In genomic region chr5:25362799-25363198, GRCh38 we compare ENCODE assay signal across 16 cellular contexts.
DNase-seq lines count a peak whose midpoint lies in the region; ATAC-seq, FAIRE-seq and TF ChIP-seq lines count a peak whose summit lies in the region.
"Had no signal": no experiment of that assay in that cellular context is flagged by ENCODE, and none has a peak within 500 bp of the region (broad histone marks: within the 10 kb centered on the region; RNA-seq: fewer than 3 reads in every experiment).

No MANE protein-coding gene starts in this region.

- no peak overlapping the region for H3K56ac ChIP-seq in H1 (replicated peaks; ENCODE audit: insufficient read length, low read depth, low read length)

- H3K23ac ChIP-seq in H1 (ENCODE audit: insufficient read length), result no peak overlapping the region

- H3K18ac ChIP-seq in H1 (ENCODE audit: extremely low read depth, low read length), result no peak overlapping the region

- DNase-seq in Right ventricle myocardium superior, result peak; percentile 27
- no peak for DNase-seq in right cardiac atrium
- peak; percentile 64 for DNase-seq in PC-3
- no peak for DNase-seq in H1 (ENCODE audit: low read depth in 1 of 2, low spot score in 2 of 2)
- DNase-seq in cortex of kidney (lab: John Stamatoyannopoulos, UW), result no peak
- no peak for DNase-seq in NCI-H2227 (lab: John Stamatoyannopoulos, UW; ENCODE audit: unreplicated experiment)
- no peak for DNase-seq in SW480 (ENCODE audit: low spot score)
- DNase-seq: GOT3, NCI-H1436 treated with DMSO at 0.1 percent for 48 hours, NCI-H2081, NCI-H446, NCI-H748 treated with DMSO at 0.1 percent for 48 hours, SHP77 treated with DMSO at 0.1 percent for 48 hours had no signal

- no peak overlapping the region for H2AK5ac ChIP-seq in H1 (ENCODE audit: low read depth, low read length)

- H3K4me2 ChIP-seq in PC-3 (ENCODE audit: low read length) (peak overlapping the region; percentile 18; the same call in 1 of the 2 replicates), H1 (ENCODE audit: insufficient read depth in 1 of 2, low read depth in 2 of 2, low read length in 2 of 2) (no peak overlapping the region)
- H3K4me2 ChIP-seq: A549, PC-9 had no signal

- H4K91ac ChIP-seq in H1 (replicated peaks; ENCODE audit: insufficient read length, low read length), result no peak overlapping the region

- H2BK15ac ChIP-seq in H1 (ENCODE audit: low read length), result no peak overlapping the region

- H4K5ac ChIP-seq in H1 (ENCODE audit: insufficient read length, low read depth, low read length), result no peak overlapping the region

- H3K36me3 ChIP-seq in PC-3 (ENCODE audit: low read depth, low read length) (no peaks in the 10 kb centered on the region), H1 (ENCODE audit: control insufficient read depth in 2 of 4, insufficient read depth in 4 of 4, low read length in 3 of 4) (no peaks in the 10 kb centered on the region)

- H2BK120ac ChIP-seq in H1 (replicated peaks; ENCODE audit: low read depth, low read length), result no peak overlapping the region

- CTCF ChIA-PET in PC-3 (lab: Charles Lee), result no interaction called here
- CTCF ChIA-PET in H1 (lab: Charles Lee; ENCODE audit: partially characterized antibody), result interaction anchor here (0.6 kb wide), 1 partner anchor 97 kb away, joined by 3 read pairs; no protein-coding TSS in a partner anchor

- no peak for TF ChIP-seq CTCF in PC-3 (conservative IDR thresholded peaks at IDR 0.05; ENCODE audit: low read depth, low read length)
- no peak for TF ChIP-seq CTCF in H1 (IDR thresholded peaks at IDR 0.05; ENCODE audit: control extremely low read depth in 1 of 3, insufficient read depth in 1 of 3, low read depth in 1 of 3, low read length in 3 of 3)

- intact Hi-C loops in Right ventricle myocardium superior (cut with DNase I) (no loop called here), right cardiac atrium (cut with DNase I) (no loop called here), PC-3 (cut with micrococcal nuclease) (no loop called here)

- no peak overlapping the region for H3K14ac ChIP-seq in H1 (ENCODE audit: insufficient read length)

- no peak for FAIRE-seq in H1 (lab: Jason Lieb, UNC)
- FAIRE-seq: A549 had no signal

- no peaks in the 10 kb centered on the region for H4K20me1 ChIP-seq in PC-3 (ENCODE audit: low read length)
- H4K20me1 ChIP-seq in H1 (replicated peaks in 1 of 2; ENCODE audit: control insufficient read depth in 1 of 2, insufficient read depth in 2 of 2, low read length in 2 of 2), result no peaks in the 10 kb centered on the region

- H3K27me3 ChIP-seq in right cardiac atrium (ENCODE audit: control insufficient read depth, insufficient read depth) (no peaks in the 10 kb centered on the region), PC-3 (ENCODE audit: low read length) (no peaks in the 10 kb centered on the region), H1 (replicated peaks in 1 of 4; ENCODE audit: control insufficient read depth in 3 of 4, extremely low read depth in 1 of 4, insufficient read depth in 3 of 4, low read length in 3 of 4) (no peaks in the 10 kb centered on the region)

- H3K23me2 ChIP-seq in H1 (ENCODE audit: low read depth, low read length), result no peaks in the 10 kb centered on the region

- TF ChIP-seq RAD21 in H1 (IDR thresholded peaks at IDR 0.05 in 1 of 2, conservative IDR thresholded peaks at IDR 0.05 in 1 of 2; ENCODE audit: low read depth in 2 of 2, low read length in 2 of 2), result no peak

- ATAC-seq in Right ventricle myocardium superior (ENCODE audit: poor library complexity), result no peak
- ATAC-seq in right cardiac atrium, result no peak
- peak; percentile 68 for ATAC-seq in PC-3
- no peak for ATAC-seq in HG03108 (IDR thresholded peaks at IDR 0.05; ENCODE audit: unreplicated experiment)
- ATAC-seq: A549 had no signal

- TF ChIP-seq POLR2A in H1 (IDR thresholded peaks at IDR 0.05; ENCODE audit: control extremely low read depth in 1 of 2, low read depth in 2 of 2, low read length in 2 of 2), result no peak

- no peaks in the 10 kb centered on the region for H3K4me1 ChIP-seq in right cardiac atrium (ENCODE audit: control insufficient read depth, insufficient read depth, low read length)
- peaks cover 3% of the 10 kb centered on the region; the same call in 1 of the 2 replicates for H3K4me1 ChIP-seq in PC-3 (ENCODE audit: insufficient read depth, low read length)
- no peaks in the 10 kb centered on the region for H3K4me1 ChIP-seq in H1 (replicated peaks in 1 of 4; ENCODE audit: control insufficient read depth in 3 of 4, insufficient read depth in 4 of 4, low read length in 3 of 4)
- H3K4me1 ChIP-seq: A549 had no signal

- H3K79me2 ChIP-seq in PC-3 (ENCODE audit: low read length), result no peaks in the 10 kb centered on the region
- H3K79me2 ChIP-seq in H1 (ENCODE audit: control insufficient read depth in 1 of 2, insufficient read depth in 2 of 2, low read length in 2 of 2), result no peaks in the 10 kb centered on the region

- no peaks in the 10 kb centered on the region for H3K9me2 ChIP-seq in PC-3 (replicated peaks; ENCODE audit: low read length)

- no peaks in the 10 kb centered on the region for H3K79me1 ChIP-seq in H1 (ENCODE audit: low read depth, low read length)

- 0 out of 2 replicates have a peak overlapping the region, but pooled peaks have one; percentile 6 for H2BK12ac ChIP-seq in H1 (ENCODE audit: low read depth, low read length)

- no peak overlapping the region for H4K8ac ChIP-seq in H1 (ENCODE audit: extremely low read depth, insufficient read depth, low read length)

- H3K9ac ChIP-seq in PC-3 (ENCODE audit: low read length), result no peak overlapping the region
- no peak overlapping the region for H3K9ac ChIP-seq in H1 (replicated peaks in 1 of 4; ENCODE audit: extremely low read depth in 1 of 4, low read depth in 3 of 4, low read length in 3 of 4)

- no peak overlapping the region for H3K4ac ChIP-seq in H1 (replicated peaks; ENCODE audit: insufficient read length, low read depth, low read length)

- no peak for TF ChIP-seq EP300 in H1 (IDR thresholded peaks at IDR 0.05; ENCODE audit: borderline replicate concordance in 1 of 2, low read depth in 2 of 2, low read length in 2 of 2)

- WGBS in right cardiac atrium, result 89% methylated on average over 5 of the region's 5 CpGs
- WGBS in H1 (ENCODE audit: extremely low coverage in 1 of 2, insufficient coverage in 1 of 2, insufficient read length in 1 of 2, insufficient replicate concordance in 2 of 2, low coverage in 1 of 2, low lambda C conversion rate in 2 of 2, missing lambda C conversion rate in 1 of 2), 2 experiments, result 95% methylated on average over 5 of the region's 5 CpGs; no CpG with 5 or more reads in 1 of the 2 experiments

- H3K27ac ChIP-seq in right cardiac atrium (ENCODE audit: low read length) (no peak overlapping the region), PC-3 (ENCODE audit: low read length) (no peak overlapping the region), H1 (ENCODE audit: low read depth, low read length) (no peak overlapping the region)
- H3K27ac ChIP-seq: A549, PC-9 had no signal

- H3K9me3 ChIP-seq in right cardiac atrium (ENCODE audit: control insufficient read depth, low read length) (peaks cover 4% of the 10 kb centered on the region), PC-3 (ENCODE audit: low read length) (no peaks in the 10 kb centered on the region), H1 (ENCODE audit: insufficient read depth in 2 of 2, low read depth in 1 of 2, low read length in 1 of 2) (no peaks in the 10 kb centered on the region)
- H3K9me3 ChIP-seq: A549 had no signal

- no TSS peak for BruUV-seq in PC-3 (replicated peaks; lab: Mats Ljungman, UMichigan)

- no peak overlapping the region for H2BK20ac ChIP-seq in H1 (ENCODE audit: low read length)

- POLR2A ChIA-PET in PC-3 (lab: Charles Lee; ENCODE audit: unreplicated experiment) (no interaction called here), H1 (lab: Charles Lee; ENCODE audit: partially characterized antibody) (no interaction called here)

- H2AFZ ChIP-seq in PC-3 (ENCODE audit: low read length) (peak overlapping the region; percentile 46), H1 (ENCODE audit: low read length) (no peak overlapping the region)
- H2AFZ ChIP-seq: PC-9 had no signal

- no peak overlapping the region for H3K4me3 ChIP-seq in right cardiac atrium (ENCODE audit: low read length)
- H3K4me3 ChIP-seq in PC-3 (ENCODE audit: low read length), result no peak overlapping the region
- H3K4me3 ChIP-seq in H1 (ENCODE audit: extremely low read depth in 1 of 4, insufficient read depth in 2 of 4, low read depth in 3 of 4, low read length in 4 of 4), result no peak overlapping the region
- H3K4me3 ChIP-seq: A549, PC-9 had no signal

- H2BK5ac ChIP-seq in H1 (ENCODE audit: low read depth, low read length), result no peak overlapping the region; the same call in 1 of the 2 replicates

- H3F3A ChIP-seq in PC-3 (ENCODE audit: low read length, unreplicated experiment), result no peaks in the 10 kb centered on the region

TF ChIP-seq in H1, 55 proteins besides CTCF, POLR2A, EP300 and RAD21:
- no peak for TF ChIP-seq CHD1 (IDR thresholded peaks at IDR 0.05; ENCODE audit: low read depth, low read length)
- TF ChIP-seq FOSL1 (IDR thresholded peaks at IDR 0.05; ENCODE audit: insufficient read depth, low read depth, low read length), result no peak
- no peak for TF ChIP-seq CBX5 (IDR thresholded peaks at IDR 0.05; ENCODE audit: low read depth, low read length)
- TF ChIP-seq ASH2L (IDR thresholded peaks at IDR 0.05; ENCODE audit: low read length), result no peak
- no peak for TF ChIP-seq HDAC2 (IDR thresholded peaks at IDR 0.05; ENCODE audit: borderline replicate concordance in 1 of 2, low read depth in 2 of 2, low read length in 2 of 2)
- no peak for TF ChIP-seq KDM5A (IDR thresholded peaks at IDR 0.05; ENCODE audit: low read length)
- no peak for TF ChIP-seq MAFK (IDR thresholded peaks at IDR 0.05; ENCODE audit: low read depth, low read length)
- TF ChIP-seq YY1 (IDR thresholded peaks at IDR 0.05; ENCODE audit: low read depth, low read length), result no peak

Comparison
In these comparisons a context has a peak if more than half of its experiments do, and no peak if none do; other contexts are left out.
1. DNase-seq: peak in Right ventricle myocardium superior (single experiment) and PC-3 (single experiment); none in right cardiac atrium (0 of 3), H1 (0 of 2), cortex of kidney (single experiment), NCI-H2227 (single experiment) and SW480 (single experiment).